8 cellular contexts compared by ENCODE assay signal in the genomic region with DNA sequence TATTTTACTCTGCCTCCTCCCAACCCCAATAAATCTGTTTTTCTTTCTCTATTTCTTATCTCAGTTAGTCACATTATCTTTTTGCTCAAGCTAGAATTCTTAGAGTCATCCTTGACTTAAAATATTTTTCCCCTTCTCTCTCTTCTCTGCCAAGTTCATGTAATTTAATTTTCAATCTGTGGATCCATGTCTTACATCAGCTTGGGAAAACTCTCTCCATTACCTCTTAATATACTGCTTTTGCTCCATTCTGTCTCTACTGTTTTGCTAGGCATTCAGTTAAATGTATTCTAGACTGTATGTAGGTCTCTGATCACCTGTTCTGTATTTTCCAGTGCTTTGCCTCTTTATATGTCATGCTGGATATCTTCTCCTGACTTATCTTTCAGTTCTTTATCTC. TPM values are rescaled to one million over a fixed set of nuclear protein-coding genes. Genes with fewer than 3 reads are reported as not detected.
"Had no signal": no experiment of that assay in that cellular context is flagged by ENCODE, and none has a peak within 500 bp of the region (broad histone marks: within the 10 kb centered on the region; RNA-seq: fewer than 3 reads in every experiment).

No MANE protein-coding gene starts in this region.

- H3K4me2 ChIP-seq: KMS-11 had no signal

- H3K9ac ChIP-seq: KMS-11 had no signal

- H3K4me3 ChIP-seq: K562 had no signal

- DNase-seq: IMR-90, KBM-7, KG1 had no signal

- H3K27ac ChIP-seq: HL-60, KMS-11 had no signal

- ATAC-seq: HepG2, K562 had no signal

RNA-seq across cellular contexts. Expression of gene NR1H4, which starts 51.0 kb away (rescaled TPM):
- total RNA-seq: HT1080, IMR-90, K562 had no signal
